28 cellular contexts compared by ENCODE assay signal in genomic region chr9:20407013-20407412, GRCh38.
DNase-seq lines count a peak whose midpoint lies in the region; ATAC-seq, FAIRE-seq and TF ChIP-seq lines count a peak whose summit lies in the region.
"Had no signal": no experiment of that assay in that cellular context is flagged by ENCODE, and none has a peak within 500 bp of the region (broad histone marks: within the 10 kb centered on the region; RNA-seq: fewer than 3 reads in every experiment).

No MANE protein-coding gene starts in this region.

- no peaks in the 10 kb centered on the region for H4K20me1 ChIP-seq in HepG2 (ENCODE audit: insufficient read depth, low read length)

- H3K4me3 Mint-ChIP-seq in CD14-positive monocyte = no peak overlapping the region
- H3K4me3 Mint-ChIP-seq: activated naive CD4-positive, alpha-beta T cell treated with anti-CD3 and anti-CD28 coated beads, Interleukin-2, amount 50 U/mL, for 24 hours; activated T-cell treated with anti-CD3 and anti-CD28 coated beads, Interleukin-2, amount 50 U/mL, for 4 hours; effector memory CD8-positive, alpha-beta T cell; IgD-negative memory B cell had no signal

- no peak overlapping the region for H3K4me2 ChIP-seq in HepG2 (ENCODE audit: low read depth, low read length)
- H3K4me2 ChIP-seq: A549, hepatocyte had no signal

- H3K4me1 ChIP-seq in HepG2 (ENCODE audit: insufficient read depth, low read length) = peaks cover 15% of the 10 kb centered on the region
- H3K4me1 ChIP-seq in right lobe of liver = no peaks in the 10 kb centered on the region
- H3K4me1 ChIP-seq: SJSA1 had no signal

- H3K4me3 ChIP-seq in HepG2 (replicated peaks in 1 of 3; ENCODE audit: insufficient read depth in 1 of 3, low read depth in 2 of 3, low read length in 3 of 3) = no peak overlapping the region
- no peak overlapping the region for H3K4me3 ChIP-seq in right lobe of liver
- H3K4me3 ChIP-seq in astrocyte of the spinal cord (ENCODE audit: low read depth, low read length) = no peak overlapping the region
- no peak overlapping the region for H3K4me3 ChIP-seq in fibroblast of villous mesenchyme (ENCODE audit: low read depth, low read length)
- H3K4me3 ChIP-seq: A549, hepatocyte, lung, Peyer's patch, SJSA1 had no signal

- H3K4me1 Mint-ChIP-seq in CD14-positive monocyte = peaks cover 7% of the 10 kb centered on the region

- H3K27ac ChIP-seq in HepG2 (ENCODE audit: extremely low read length, insufficient read depth, low read length) = no peak overlapping the region
- H3K27ac ChIP-seq in right lobe of liver = no peak overlapping the region
- H3K27ac ChIP-seq: A549, hepatocyte, HL-60, Peyer's patch, SJSA1 had no signal

- H3K36me3 Mint-ChIP-seq in CD14-positive monocyte = no peaks in the 10 kb centered on the region
- H3K36me3 Mint-ChIP-seq: IgD-negative memory B cell had no signal

- ATAC-seq in HepG2 (no peak), right lobe of liver (no peak), HG02970 (IDR thresholded peaks at IDR 0.05; ENCODE audit: low FRiP score, unreplicated experiment) (no peak), HG03520 (IDR thresholded peaks at IDR 0.05; ENCODE audit: unreplicated experiment) (no peak), HG02981 (IDR thresholded peaks at IDR 0.05; ENCODE audit: unreplicated experiment) (no peak)
- ATAC-seq: A549; activated T-cell treated with anti-CD3 and anti-CD28 coated beads, Interleukin-2, amount 50 U/mL, for 4 hours; effector memory CD8-positive, alpha-beta T cell had no signal

- H3K27me3 Mint-ChIP-seq in CD14-positive monocyte (ENCODE audit: low read depth in 3 of 3) = peaks cover 0 to 1% (median 0%) of the 10 kb centered on the region in 3 donors
- H3K27me3 Mint-ChIP-seq: activated naive CD4-positive, alpha-beta T cell treated with anti-CD3 and anti-CD28 coated beads, Interleukin-2, amount 50 U/mL, for 24 hours; effector memory CD8-positive, alpha-beta T cell; IgD-negative memory B cell had no signal

- POLR2A ChIA-PET in HepG2 (lab: Yijun Ruan, JAX) = no interaction called here

- no peaks in the 10 kb centered on the region for H3K9me3 ChIP-seq in HepG2 (ENCODE audit: low read length)
- no peaks in the 10 kb centered on the region for H3K9me3 ChIP-seq in right lobe of liver
- H3K9me3 ChIP-seq: A549, Peyer's patch, SJSA1 had no signal

- no peaks in the 10 kb centered on the region for H3K9me3 Mint-ChIP-seq in CD14-positive monocyte
- H3K9me3 Mint-ChIP-seq: activated T-cell treated with anti-CD3 and anti-CD28 coated beads, Interleukin-2, amount 50 U/mL, for 4 hours; effector memory CD8-positive, alpha-beta T cell; IgD-negative memory B cell had no signal

- FAIRE-seq in HepG2 (lab: Jason Lieb, UNC) = no peak
- FAIRE-seq: A549, GM18507, urothelium cell line had no signal

- CTCF ChIA-PET in HepG2 (lab: Yijun Ruan, JAX; ENCODE audit: low intra/inter-chr PET ratio, low total read pairs) = interaction anchor here (0.9 kb wide), 1 partner anchor 50 kb away, joined by 3 read pairs; no protein-coding TSS in a partner anchor

- H3K9ac ChIP-seq in HepG2 (ENCODE audit: insufficient read depth, low read depth, low read length) = no peak overlapping the region

- in situ Hi-C loops in HepG2 (cut with HindIII; ENCODE audit: extremely low pct_ligation_motif_present, low pct_unique_long_range_greater_than_20kb) (no loop called here), astrocyte of the spinal cord (cut with HindIII; ENCODE audit: low sequenced_read_pairs) (no loop called here)

- TF ChIP-seq EP300 in HepG2 (IDR thresholded peaks at IDR 0.05; ENCODE audit: low read depth in 2 of 2, low read length in 2 of 2) (no peak), HepG2 (CRISPR knock-in tag; IDR thresholded peaks at IDR 0.05; ENCODE audit: borderline replicate concordance) (no peak)

- no peak overlapping the region for H3K27ac Mint-ChIP-seq in CD14-positive monocyte
- H3K27ac Mint-ChIP-seq: IgD-negative memory B cell had no signal

- no peak for TF ChIP-seq POLR2A in HepG2 (IDR thresholded peaks at IDR 0.05; ENCODE audit: insufficient read depth in 1 of 2, low read depth in 2 of 2, low read length in 2 of 2)
- no peak for TF ChIP-seq POLR2A in right lobe of liver (IDR thresholded peaks at IDR 0.05)

- intact Hi-C loops in HepG2 (cut with micrococcal nuclease; ENCODE audit: unreplicated experiment) (loop anchor here (1.0 kb wide), 1 partner anchor 481 kb away; no protein-coding TSS in a partner anchor), right lobe of liver (cut with DNase I) (no loop called here), CD14-positive monocyte (cut with micrococcal nuclease) (no loop called here)

- H3K36me3 ChIP-seq in HepG2 (replicated peaks in 1 of 2; ENCODE audit: control insufficient read depth in 1 of 2, insufficient read depth in 2 of 2, low read length in 2 of 2) = no peaks in the 10 kb centered on the region
- no peaks in the 10 kb centered on the region for H3K36me3 ChIP-seq in right lobe of liver
- H3K36me3 ChIP-seq: Peyer's patch, SJSA1 had no signal

- H3K79me2 ChIP-seq in HepG2 (ENCODE audit: insufficient read depth, low read length) = no peaks in the 10 kb centered on the region

- no TSS peak for BruUV-seq in HepG2 (replicated peaks; lab: Mats Ljungman, UMichigan)

- H2AFZ ChIP-seq in HepG2 (ENCODE audit: low read length) = no peak overlapping the region
- H2AFZ ChIP-seq: hepatocyte had no signal

- H3K27me3 ChIP-seq in HepG2 (ENCODE audit: control insufficient read depth in 1 of 2, insufficient read depth in 2 of 2, low read length in 2 of 2) (no peaks in the 10 kb centered on the region), right lobe of liver (no peaks in the 10 kb centered on the region)
- H3K27me3 ChIP-seq: hepatocyte, Peyer's patch, SJSA1 had no signal

- TF ChIP-seq RAD21 in HepG2 (CRISPR knock-in tag; IDR thresholded peaks at IDR 0.05) = no peak

- no peak for DNase-seq in HepG2 (ENCODE audit: low spot score)
- no peak for DNase-seq in right lobe of liver
- DNase-seq in astrocyte of the spinal cord (ENCODE audit: low read depth, low spot score) = no peak
- DNase-seq in fibroblast of villous mesenchyme (ENCODE audit: low read depth) = no peak
- DNase-seq in CD14-positive monocyte (ENCODE audit: low spot score) = no peak
- DNase-seq: activated CD4-positive, CD25-positive, alpha-beta regulatory T cell; activated T-cell treated with anti-CD3 and anti-CD28 coated beads, Interleukin-2, amount 50 U/mL, for 4 hours; aorta; cerebellar nuclear complex; effector memory CD8-positive, alpha-beta T cell; EL; islet precursor cell; NCI-H146; nucleus accumbens; Peyer's patch; stimulated activated CD4-positive, alpha-beta T cell treated with anti-CD3 and anti-CD28 coated beads, Interleukin-15, amount 100 ng/mL, for 24 hours had no signal

- peak; percentile 25; the same call in 1 of the 2 replicates for TF ChIP-seq CTCF in HepG2 (CRISPR knock-in tag; IDR thresholded peaks at IDR 0.05)
- peak in 2 of 4 donors; percentile 23 to 38 for TF ChIP-seq CTCF in right lobe of liver (IDR thresholded peaks at IDR 0.05)
- TF ChIP-seq CTCF in astrocyte of the spinal cord (IDR thresholded peaks at IDR 0.05; ENCODE audit: low read depth, low read length) = peak; percentile 11
- TF ChIP-seq CTCF in fibroblast of villous mesenchyme (IDR thresholded peaks at IDR 0.05; ENCODE audit: insufficient read depth, low read depth, low read length) = peak; percentile 19
- no peak for TF ChIP-seq CTCF in CD14-positive monocyte (IDR thresholded peaks at IDR 0.05)

TF ChIP-seq in HepG2, 621 proteins besides CTCF, POLR2A, EP300 and RAD21:
- TF ChIP-seq STAG1 (CRISPR knock-in tag; IDR thresholded peaks at IDR 0.05) = peak; percentile 41
- TF ChIP-seq, protein P1, sequence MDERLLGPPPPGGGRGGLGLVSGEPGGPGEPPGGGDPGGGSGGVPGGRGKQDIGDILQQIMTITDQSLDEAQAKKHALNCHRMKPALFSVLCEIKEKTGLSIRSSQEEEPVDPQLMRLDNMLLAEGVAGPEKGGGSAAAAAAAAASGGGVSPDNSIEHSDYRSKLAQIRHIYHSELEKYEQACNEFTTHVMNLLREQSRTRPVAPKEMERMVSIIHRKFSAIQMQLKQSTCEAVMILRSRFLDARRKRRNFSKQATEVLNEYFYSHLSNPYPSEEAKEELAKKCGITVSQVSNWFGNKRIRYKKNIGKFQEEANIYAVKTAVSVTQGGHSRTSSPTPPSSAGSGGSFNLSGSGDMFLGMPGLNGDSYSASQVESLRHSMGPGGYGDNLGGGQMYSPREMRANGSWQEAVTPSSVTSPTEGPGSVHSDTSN (CRISPR knock-in tag; IDR thresholded peaks at IDR 0.05) = no peak
TF ChIP-seq in HepG2: peak in this region for 1.
